In genomic region chr15:56964182-56964581, GRCh38 we compare ENCODE assay signal across 15 cellular contexts. TPM values are rescaled to one million over a fixed set of nuclear protein-coding genes. Genes with fewer than 3 reads are reported as not detected.
DNase-seq lines count a peak whose midpoint lies in the region; ATAC-seq, FAIRE-seq and TF ChIP-seq lines count a peak whose summit lies in the region.
"Had no signal": no experiment of that assay in that cellular context is flagged by ENCODE, and none has a peak within 500 bp of the region (broad histone marks: within the 10 kb centered on the region; RNA-seq: fewer than 3 reads in every experiment).

No MANE protein-coding gene starts in this region.

- H3K27me3 ChIP-seq in CD4-positive, alpha-beta T cell (ENCODE audit: control insufficient read depth, insufficient read depth, low read length), result no peaks in the 10 kb centered on the region
- H3K27me3 ChIP-seq in adrenal gland, result no peaks in the 10 kb centered on the region
- no peaks in the 10 kb centered on the region for H3K27me3 ChIP-seq in HepG2 (ENCODE audit: control insufficient read depth in 1 of 2, insufficient read depth in 2 of 2, low read length in 2 of 2)
- H3K27me3 ChIP-seq: upper lobe of left lung had no signal

- H3K9ac ChIP-seq in HepG2 (ENCODE audit: insufficient read depth, low read depth, low read length), result no peak overlapping the region; the same call in 1 of the 2 replicates

- H3K79me2 ChIP-seq in HepG2 (ENCODE audit: insufficient read depth, low read length), result peaks cover 92% of the 10 kb centered on the region

- no peaks in the 10 kb centered on the region; a peak in 1 of 3 replicates for H3K36me3 ChIP-seq in HEK293 (ENCODE audit: control insufficient read depth in 2 of 2, insufficient read depth in 1 of 2, low read length in 2 of 2)
- no peaks in the 10 kb centered on the region for H3K36me3 ChIP-seq in adrenal gland (replicated peaks in 1 of 2)
- H3K36me3 ChIP-seq in HepG2 (replicated peaks in 1 of 2; ENCODE audit: control insufficient read depth in 1 of 2, insufficient read depth in 2 of 2, low read length in 2 of 2), result no peaks in the 10 kb centered on the region
- H3K36me3 ChIP-seq: upper lobe of left lung had no signal

- peak overlapping the region; percentile 21 for H3K4me2 ChIP-seq in HepG2 (ENCODE audit: low read depth, low read length)

- TF ChIP-seq POLR2A in adrenal gland (IDR thresholded peaks at IDR 0.05) (no peak), HepG2 (IDR thresholded peaks at IDR 0.05; ENCODE audit: insufficient read depth in 1 of 2, low read depth in 2 of 2, low read length in 2 of 2) (no peak)

- H3K36me3 Mint-ChIP-seq in CD4-positive, alpha-beta T cell (ENCODE audit: low read depth), result no peaks in the 10 kb centered on the region

- BruUV-seq in HepG2 (replicated peaks; lab: Mats Ljungman, UMichigan), result no TSS peak

- H3K4me1 Mint-ChIP-seq in CD4-positive, alpha-beta T cell (ENCODE audit: low read depth), result peaks cover 67% of the 10 kb centered on the region

- peak; percentile 16 for ATAC-seq in CD4-positive, alpha-beta T cell (ENCODE audit: poor library complexity)
- no peak for ATAC-seq in HepG2
- ATAC-seq in HG03432 (IDR thresholded peaks at IDR 0.05; ENCODE audit: unreplicated experiment), result no peak

- H3K4me1 ChIP-seq in HEK293 (ENCODE audit: control insufficient read depth, insufficient read depth, low read length), result peaks cover 4% of the 10 kb centered on the region
- H3K4me1 ChIP-seq in adrenal gland (replicated peaks in 1 of 2), result peaks cover 11 to 58% of the 10 kb centered on the region in 2 donors
- H3K4me1 ChIP-seq in HepG2 (ENCODE audit: insufficient read depth, low read length), result peaks cover 85% of the 10 kb centered on the region

- no peak for DNase-seq in CD4-positive, alpha-beta T cell
- peak in 2 of 7 donors; percentile 12 to 35 for DNase-seq in adrenal gland
- no peak for DNase-seq in HepG2 (ENCODE audit: low spot score)
- DNase-seq in SIG-M5 treated with dmso at 0.1 percent for 504 hours (lab: John Stamatoyannopoulos, UW; ENCODE audit: unreplicated experiment), result no peak
- DNase-seq in ecto neural progenitor cell (ENCODE audit: low spot score), result no peak
- no peak for DNase-seq in stimulated activated CD8-positive, alpha-beta memory T cell treated with anti-CD3 and anti-CD28 coated beads, Interleukin-4, amount 100 ng/mL, for 48 hours
- DNase-seq: Karpas-422, NCI-H2171 treated with DMSO at 0.1 percent for 48 hours, right cardiac atrium, upper lobe of left lung had no signal

- FAIRE-seq in HepG2 (lab: Jason Lieb, UNC), result no peak
- FAIRE-seq: H1 had no signal

- H3K27ac ChIP-seq in CD4-positive, alpha-beta T cell (ENCODE audit: low read depth, low read length), result no peak overlapping the region
- H3K27ac ChIP-seq in HEK293 (ENCODE audit: extremely low read depth, low read depth, low read length), result no peak overlapping the region
- H3K27ac ChIP-seq in adrenal gland, result peak overlapping the region in 3 of 5 donors; percentile 0 to 24 (median 15)
- peak overlapping the region; percentile 34 for H3K27ac ChIP-seq in HepG2 (ENCODE audit: extremely low read length, insufficient read depth, low read length)
- H3K27ac ChIP-seq: upper lobe of left lung had no signal

- CTCF ChIA-PET in CD4-positive, alpha-beta T cell (lab: Charles Lee), result no interaction called here
- CTCF ChIA-PET in HEK293 (lab: Yijun Ruan, JAX) (no interaction called here), HepG2 (lab: Yijun Ruan, JAX; ENCODE audit: low intra/inter-chr PET ratio, low total read pairs) (no interaction called here)

- H3K27ac Mint-ChIP-seq in CD4-positive, alpha-beta T cell, result peak overlapping the region; percentile 76
- H3K27ac Mint-ChIP-seq: memory B cell had no signal

- in situ Hi-C loops in HepG2 (cut with HindIII; ENCODE audit: extremely low pct_ligation_motif_present, low pct_unique_long_range_greater_than_20kb), result no loop called here

- intact Hi-C loops in CD4-positive, alpha-beta T cell (cut with DNase I, micrococcal nuclease), result no loop called here
- intact Hi-C loops in adrenal gland (cut with DNase I) (no loop called here), HepG2 (cut with micrococcal nuclease; ENCODE audit: unreplicated experiment) (no loop called here)

- H3K4me3 ChIP-seq in HEK293 (ENCODE audit: low read depth, low read length) (no peak overlapping the region), adrenal gland (no peak overlapping the region), HepG2 (replicated peaks in 1 of 3; ENCODE audit: insufficient read depth in 1 of 3, low read depth in 2 of 3, low read length in 3 of 3) (no peak overlapping the region)
- H3K4me3 ChIP-seq: upper lobe of left lung had no signal

- TF ChIP-seq EP300 in HepG2 (IDR thresholded peaks at IDR 0.05; ENCODE audit: low read depth in 2 of 2, low read length in 2 of 2) (no peak), HepG2 (CRISPR knock-in tag; IDR thresholded peaks at IDR 0.05; ENCODE audit: borderline replicate concordance) (no peak)

- no peaks in the 10 kb centered on the region for H3K27me3 Mint-ChIP-seq in CD4-positive, alpha-beta T cell
- H3K27me3 Mint-ChIP-seq: memory B cell had no signal

- TF ChIP-seq CTCF in CD4-positive, alpha-beta T cell (IDR thresholded peaks at IDR 0.05), result no peak
- TF ChIP-seq CTCF in HEK293 (tag by site-specific recombination; IDR thresholded peaks at IDR 0.05) (no peak), adrenal gland (IDR thresholded peaks at IDR 0.05) (no peak), HepG2 (CRISPR knock-in tag; IDR thresholded peaks at IDR 0.05) (no peak)

- TF ChIP-seq RAD21 in HepG2 (CRISPR knock-in tag; IDR thresholded peaks at IDR 0.05), result no peak

- WGBS in adrenal gland, 4 donors, result 21 to 37% (median 30%) methylated on average over 1 of the region's 1 CpG
- WGBS in HepG2 (ENCODE audit: low lambda C conversion rate), result 79% methylated on average over 1 of the region's 1 CpG

- no peak overlapping the region for H2AFZ ChIP-seq in HepG2 (ENCODE audit: low read length)

- H3K4me3 Mint-ChIP-seq in CD4-positive, alpha-beta T cell, result no peak overlapping the region
- H3K4me3 Mint-ChIP-seq: memory B cell had no signal

- H4K20me1 ChIP-seq in HepG2 (ENCODE audit: insufficient read depth, low read length), result peaks cover 4% of the 10 kb centered on the region

- no peaks in the 10 kb centered on the region for H3K9me3 ChIP-seq in CD4-positive, alpha-beta T cell (ENCODE audit: control insufficient read depth, low read length)
- H3K9me3 ChIP-seq in HEK293 (ENCODE audit: control insufficient read depth, insufficient read depth, low read depth, low read length), result no peaks in the 10 kb centered on the region
- H3K9me3 ChIP-seq in adrenal gland (replicated peaks in 1 of 3), result no peaks in the 10 kb centered on the region
- no peaks in the 10 kb centered on the region for H3K9me3 ChIP-seq in HepG2 (ENCODE audit: low read length)
- H3K9me3 ChIP-seq: upper lobe of left lung had no signal

- no peaks in the 10 kb centered on the region for H3K9me3 Mint-ChIP-seq in CD4-positive, alpha-beta T cell
- H3K9me3 Mint-ChIP-seq: CD8-positive, alpha-beta memory T cell; memory B cell had no signal

- POLR2A ChIA-PET in CD4-positive, alpha-beta T cell (lab: Charles Lee), result interaction anchor here (1.6 kb wide), 2 partner anchors 45 to 231 kb away, joined by 4 to 6 read pairs; partner anchors contain the start of gene ZNF280D
- POLR2A ChIA-PET in HEK293 (lab: Yijun Ruan, JAX) (no interaction called here), HepG2 (lab: Yijun Ruan, JAX) (no interaction called here)

TF ChIP-seq in HEK293, 187 proteins besides CTCF, POLR2A, EP300 and RAD21 (continues in another document):
- TF ChIP-seq PRDM1 (tag by site-specific recombination; IDR thresholded peaks at IDR 0.05) (peak; percentile 96), ZNF37A (tag by site-specific recombination; IDR thresholded peaks at IDR 0.05) (no peak)

TF ChIP-seq in HepG2, 621 proteins besides CTCF, POLR2A, EP300 and RAD21 (continues in another document):
- TF ChIP-seq ZNF773 (CRISPR knock-in tag; IDR thresholded peaks at IDR 0.05; ENCODE audit: borderline replicate concordance), result no peak
- no peak for TF ChIP-seq CHD4 (IDR thresholded peaks at IDR 0.05; ENCODE audit: borderline replicate concordance, low read length)
- no peak for TF ChIP-seq ZNF577 (CRISPR knock-in tag; IDR thresholded peaks at IDR 0.05; ENCODE audit: borderline replicate concordance, low read depth)
- no peak for TF ChIP-seq ZNF383 (CRISPR knock-in tag; IDR thresholded peaks at IDR 0.05; ENCODE audit: borderline replicate concordance)
- no peak for TF ChIP-seq TBX2 (CRISPR knock-in tag; IDR thresholded peaks at IDR 0.05; ENCODE audit: borderline replicate concordance)

RNA-seq across cellular contexts. Expression of gene TCF12, which starts 45.7 kb away (rescaled TPM):
- 10 to 100 TPM; 54.0 TPM for total RNA-seq in CD4-positive, alpha-beta T cell
- 100 to 1,000 TPM in 2 of 8 donors, 10 to 100 TPM in 6; 51.6 to 121 (median 88.2) TPM for total RNA-seq in adrenal gland
- polyA plus RNA-seq in adrenal gland, result 10 to 100 TPM in 2 of 3 donors, 1 to 10 TPM in 1; 7.6 to 59.3 (median 13.5) TPM
- 51.1 and 70.7 TPM in 2 replicates for total RNA-seq in HepG2 (2016; rRNA removed; fragmentation: Illumina TruSeq; extraction: Trizol)
- total RNA-seq in HepG2 (2016; cell fraction: cytosol; rRNA removed; fragmentation: Illumina TruSeq; extraction: Trizol; ENCODE audit: low read depth), result 13.7 and 16.8 TPM in 2 replicates
- 47.0 and 70.2 TPM in 2 replicates for total RNA-seq in HepG2 (2016; cell fraction: insoluble cytoplasmic fraction; rRNA removed; fragmentation: Illumina TruSeq; extraction: Trizol)
- total RNA-seq in HepG2 (2016; cell fraction: membrane; rRNA removed; fragmentation: Illumina TruSeq; extraction: Trizol), result 27.3 and 30.1 TPM in 2 replicates
- 105 and 129 TPM in 2 replicates for total RNA-seq in HepG2 (2016; cell fraction: nucleus; rRNA removed; fragmentation: Illumina TruSeq; extraction: Trizol)
- 36.9 and 48.6 TPM in 2 replicates for polyA plus RNA-seq in HepG2 (2011; rRNA removed)
- polyA plus RNA-seq in HepG2 (2011; cell fraction: cytosol; rRNA removed), result 25.5 and 30.5 TPM in 2 replicates
- polyA plus RNA-seq in HepG2 (2011; cell fraction: nucleus; rRNA removed), result 49.1 and 60.7 TPM in 2 replicates
- 22.3 and 23.4 TPM in 2 replicates for polyA plus RNA-seq in HepG2 (2012)
- polyA plus RNA-seq in HepG2 (2016; cell fraction: cytosol; fragmentation: Illumina TruSeq; extraction: Trizol; ENCODE audit: low read depth), result 3.5 and 3.7 TPM in 2 replicates
- polyA plus RNA-seq in HepG2 (2016; cell fraction: insoluble cytoplasmic fraction; fragmentation: Illumina TruSeq; extraction: Trizol; ENCODE audit: low read depth), result 54.8 and 57.4 TPM in 2 replicates
- 14.8 and 15.1 TPM in 2 replicates for polyA plus RNA-seq in HepG2 (2016; cell fraction: membrane; fragmentation: Illumina TruSeq; extraction: Trizol; ENCODE audit: low read depth)
- 35.3 and 37.3 TPM in 2 replicates for polyA plus RNA-seq in HepG2 (2016; cell fraction: nucleus; fragmentation: Illumina TruSeq; extraction: Trizol; ENCODE audit: insufficient read depth, low read depth)
- polyA minus RNA-seq in HepG2 (2011; rRNA and poly(A)+ RNA removed; ENCODE audit: low replicate concordance), result 93.3 and 126 TPM in 2 replicates
- 34.1 and 36.3 TPM in 2 replicates for polyA minus RNA-seq in HepG2 (2011; cell fraction: cytosol; rRNA and poly(A)+ RNA removed)
- polyA minus RNA-seq in HepG2 (2011; cell fraction: nucleus; rRNA and poly(A)+ RNA removed), result 114 and 125 TPM in 2 replicates

Comparison
In these comparisons a context has a peak if more than half of its experiments do, and no peak if none do; other contexts are left out.
1. H3K27ac ChIP-seq: peak in adrenal gland (3 of 5) and HepG2 (single experiment); none in CD4-positive, alpha-beta T cell (single experiment) and HEK293 (single experiment).